ENCODE assay signal across 16 cellular contexts in genomic region chr3:10504161-10505049, GRCh38. TPM values are rescaled to one million over a fixed set of nuclear protein-coding genes. Genes with fewer than 3 reads are reported as not detected.
DNase-seq lines count a peak whose midpoint lies in the region; TF ChIP-seq lines count a peak whose summit lies in the region.
"Had no signal": no experiment of that assay in that cellular context is flagged by ENCODE, and none has a peak within 500 bp of the region (broad histone marks: within the 10 kb centered on the region; RNA-seq: fewer than 3 reads in every experiment).

No MANE protein-coding gene starts in this region.

- no peaks in the 10 kb centered on the region for H3K36me3 ChIP-seq in CD8-positive, alpha-beta memory T cell (ENCODE audit: insufficient read depth, low read length)
- no peaks in the 10 kb centered on the region for H3K36me3 ChIP-seq in HUES64 (ENCODE audit: insufficient read depth, low read length)
- H3K36me3 ChIP-seq: HAP-1, vagina had no signal

- no peak overlapping the region for H3K4me3 ChIP-seq in CD8-positive, alpha-beta memory T cell (ENCODE audit: low read length)
- peak overlapping the region; percentile 47 for H3K4me3 ChIP-seq in HUES64 (ENCODE audit: low read length)
- peak overlapping the region; percentile 25 to 76 (median 61) for H3K4me3 ChIP-seq in dorsolateral prefrontal cortex

- POLR2A ChIA-PET in CD8-positive, alpha-beta memory T cell (lab: Charles Lee), result no interaction called here

- intact Hi-C loops in dorsolateral prefrontal cortex (cut with DNase I), result loop anchor here in 1 of 2 donors (10.0 kb wide), 1 partner anchor 200 kb away; no protein-coding TSS in a partner anchor

- no peak for TF ChIP-seq CTCF in dorsolateral prefrontal cortex (IDR thresholded peaks at IDR 0.05 in 54 of 56, conservative IDR thresholded peaks at IDR 0.05 in 2 of 56; ENCODE audit: low read depth in 1 of 56, partially characterized antibody in 56 of 56)
- no peak for TF ChIP-seq CTCF in nephron progenitor cell (IDR thresholded peaks at IDR 0.05)

- no peaks in the 10 kb centered on the region for H3K36me3 Mint-ChIP-seq in CD8-positive, alpha-beta memory T cell
- H3K36me3 Mint-ChIP-seq in nephron progenitor cell (ENCODE audit: low read depth), result no peaks in the 10 kb centered on the region
- H3K36me3 Mint-ChIP-seq: activated naive CD8-positive, alpha-beta T cell; mesothelial cell of epicardium had no signal

- no peak for DNase-seq in CD8-positive, alpha-beta memory T cell
- peak in 1 of 10 donors; percentile 58 for DNase-seq in dorsolateral prefrontal cortex
- no peak for DNase-seq in nephron progenitor cell
- DNase-seq in NCI-H1105 treated with DMSO at 0.1 percent for 48 hours (lab: John Stamatoyannopoulos, UW), result no peak
- DNase-seq in ACHN, result no peak
- DNase-seq in DMS53 treated with DMSO at 0.1 percent for 48 hours (lab: John Stamatoyannopoulos, UW; ENCODE audit: unreplicated experiment), result no peak
- DNase-seq: EL, Kasumi-1, small intestine had no signal

- no peaks in the 10 kb centered on the region for H3K4me1 ChIP-seq in CD8-positive, alpha-beta memory T cell (ENCODE audit: insufficient read depth, low read length)
- 0 out of 2 replicates have a peak, but pooled peaks cover 4% of the 10 kb centered on the region for H3K4me1 ChIP-seq in HUES64 (ENCODE audit: insufficient read depth, low read length)
- H3K4me1 ChIP-seq: HAP-1 had no signal

- H3K9ac ChIP-seq in HUES64 (ENCODE audit: low read depth, low read length), result no peak overlapping the region

- peaks cover 7% of the 10 kb centered on the region for H3K27me3 ChIP-seq in CD8-positive, alpha-beta memory T cell (ENCODE audit: insufficient read depth, low read length, poor library complexity, severe bottlenecking)
- peaks cover 18% of the 10 kb centered on the region for H3K27me3 ChIP-seq in HUES64 (ENCODE audit: insufficient read depth, low read length)
- peaks cover 0 to 11% (median 0%) of the 10 kb centered on the region in 45 donors for H3K27me3 ChIP-seq in dorsolateral prefrontal cortex
- H3K27me3 ChIP-seq: vagina had no signal

- peaks cover 16 to 24% of the 10 kb centered on the region in 2 donors for H3K27me3 Mint-ChIP-seq in CD8-positive, alpha-beta memory T cell
- peaks cover 55% of the 10 kb centered on the region for H3K27me3 Mint-ChIP-seq in nephron progenitor cell (ENCODE audit: low read depth, poor library complexity)

- CTCF ChIA-PET in CD8-positive, alpha-beta memory T cell (lab: Charles Lee), result no interaction called here

- H3K9me3 ChIP-seq in CD8-positive, alpha-beta memory T cell (ENCODE audit: low read length), result no peaks in the 10 kb centered on the region
- H3K9me3 ChIP-seq in HUES64 (ENCODE audit: insufficient read depth, low read depth, low read length), result no peaks in the 10 kb centered on the region
- H3K9me3 ChIP-seq: HAP-1, vagina had no signal

- H3K27ac Mint-ChIP-seq in CD8-positive, alpha-beta memory T cell, result no peak overlapping the region
- H3K27ac Mint-ChIP-seq in nephron progenitor cell, result no peak overlapping the region
- H3K27ac Mint-ChIP-seq: activated naive CD8-positive, alpha-beta T cell; mesothelial cell of epicardium; stimulated activated naive CD8-positive, alpha-beta T cell treated with anti-CD3 and anti-CD28 coated beads, Interleukin-15, Interleukin-2, amounts not matched to agents 100 ng/mL and 50 ng/mL, for 24 hours had no signal

- peak overlapping the region in 5 of 7 donors; percentile 54 to 74 (median 64) for H3K4me3 Mint-ChIP-seq in CD8-positive, alpha-beta memory T cell
- H3K4me3 Mint-ChIP-seq in nephron progenitor cell, result peak overlapping the region; percentile 73
- H3K4me3 Mint-ChIP-seq: mesothelial cell of epicardium had no signal

- in situ Hi-C loops in ACHN (cut with HindIII; ENCODE audit: low pct_ligation_motif_present, low pct_unique_long_range_greater_than_20kb, low sequenced_read_pairs), result no loop called here

- H3K4me1 Mint-ChIP-seq in CD8-positive, alpha-beta memory T cell, result peaks cover 0 to 6% (median 0%) of the 10 kb centered on the region in 3 donors
- peaks cover 34% of the 10 kb centered on the region for H3K4me1 Mint-ChIP-seq in nephron progenitor cell
- H3K4me1 Mint-ChIP-seq: mesothelial cell of epicardium had no signal

- WGBS in HUES64, result 81% methylated on average over 25 of the region's 25 CpGs

- H3K9me3 Mint-ChIP-seq in CD8-positive, alpha-beta memory T cell, result no peaks in the 10 kb centered on the region
- no peaks in the 10 kb centered on the region for H3K9me3 Mint-ChIP-seq in nephron progenitor cell
- H3K9me3 Mint-ChIP-seq: mesothelial cell of epicardium; stimulated activated naive CD8-positive, alpha-beta T cell treated with anti-CD3 and anti-CD28 coated beads, Interleukin-15, Interleukin-2, amounts not matched to agents 100 ng/mL and 50 ng/mL, for 24 hours had no signal

- H3K27ac ChIP-seq in CD8-positive, alpha-beta memory T cell (ENCODE audit: low read depth, low read length), result no peak overlapping the region
- H3K27ac ChIP-seq in HUES64 (ENCODE audit: low read depth, low read length), result no peak overlapping the region
- H3K27ac ChIP-seq in dorsolateral prefrontal cortex, result peak overlapping the region in 52 of 59 donors; percentile 29 to 95 (median 78)
- H3K27ac ChIP-seq: vagina had no signal

RNA-seq across cellular contexts. Expression of gene ATP2B2, which starts 1.0 kb away (rescaled TPM):
- total RNA-seq in CD8-positive, alpha-beta memory T cell, result not detected
- not detected for polyA plus RNA-seq in CD8-positive, alpha-beta memory T cell
- polyA plus RNA-seq in HUES64 (2013, experiment 1 of 2), result 0.15 TPM
- polyA plus RNA-seq in HUES64 (2013, experiment 2 of 2), result 0.32 TPM
- 100 to 1,000 TPM in 119 of 120 experiments, 10 to 100 TPM in 1; 87.6 to 447 (median 301) TPM for total RNA-seq in dorsolateral prefrontal cortex
- total RNA-seq: mesothelial cell of epicardium, osteoblast had no signal

Comparison
In these comparisons a context has a peak if more than half of its experiments do, and no peak if none do; other contexts are left out.
1. H3K27ac ChIP-seq: peak in dorsolateral prefrontal cortex (52 of 59); none in CD8-positive, alpha-beta memory T cell (single experiment) and HUES64 (single experiment).
2. RNA of gene ATP2B2, which starts 1.0 kb away (total RNA-seq): 87.6 to 447 TPM in dorsolateral prefrontal cortex; not detected in CD8-positive, alpha-beta memory T cell; every median in the first group is over 10 times any median in the second.